ENCODE assay signal across 8 cellular contexts in genomic region chr15:40282144-40282869, GRCh38. TPM values are rescaled to one million over a fixed set of nuclear protein-coding genes. Genes with fewer than 3 reads are reported as not detected.
DNase-seq lines count a peak whose midpoint lies in the region; ATAC-seq and TF ChIP-seq lines count a peak whose summit lies in the region.

No MANE protein-coding gene starts in this region.

- no peaks in the 10 kb centered on the region for H3K36me3 ChIP-seq in fibroblast of lung (ENCODE audit: control insufficient read depth, insufficient read depth, low read length)
- no peaks in the 10 kb centered on the region for H3K36me3 ChIP-seq in neural progenitor cell

- H3K4me3 Mint-ChIP-seq in neural progenitor cell: peak overlapping the region; percentile 78

- H3K27me3 Mint-ChIP-seq in neural progenitor cell (ENCODE audit: insufficient read depth, low read depth): peaks cover 42% of the 10 kb centered on the region

- H2AFZ ChIP-seq in fibroblast of lung (ENCODE audit: low read length): peak overlapping the region; percentile 51
- H2AFZ ChIP-seq in neural progenitor cell (replicated peaks): peak overlapping the region; percentile 83

- H3K27ac Mint-ChIP-seq in neural progenitor cell: no peak overlapping the region

- H3K9me3 ChIP-seq in fibroblast of lung (ENCODE audit: control insufficient read depth, insufficient read depth, low read depth, low read length) (no peaks in the 10 kb centered on the region), neural progenitor cell (ENCODE audit: low read depth) (no peaks in the 10 kb centered on the region)

- peak overlapping the region in 3 of 4 experiments; percentile 15 to 38 (median 37) for H3K4me3 ChIP-seq in fibroblast of lung (replicated peaks in 1 of 4; ENCODE audit: control extremely low read depth in 1 of 4, insufficient read depth in 1 of 4, low read depth in 3 of 4, low read length in 4 of 4)
- H3K4me3 ChIP-seq in neural progenitor cell: peak overlapping the region; percentile 45

- peak in 1 of 2 donors; percentile 8 for TF ChIP-seq CTCF in fibroblast of lung (conservative IDR thresholded peaks at IDR 0.05 in 1 of 2, IDR thresholded peaks at IDR 0.05 in 1 of 2; ENCODE audit: low read depth in 1 of 2, low read length in 2 of 2)
- peak; percentile 40 for TF ChIP-seq CTCF in neural progenitor cell (IDR thresholded peaks at IDR 0.05)

- H4K20me1 ChIP-seq in fibroblast of lung (ENCODE audit: control insufficient read depth, extremely low read depth, insufficient read depth, low read length): no peaks in the 10 kb centered on the region
- H4K20me1 ChIP-seq in neural progenitor cell (ENCODE audit: low read depth): peaks cover 28% of the 10 kb centered on the region

- DNase-seq in stimulated activated naive CD4-positive, alpha-beta T cell (lab: John Stamatoyannopoulos, UW): peak in 5 of 6 experiments; percentile 13 to 70 (median 54)
- no peak for DNase-seq in stimulated activated naive CD4-positive, alpha-beta T cell treated with Interleukin-2 at 50 U/mL for 16 hours (lab: John Stamatoyannopoulos, UW)
- DNase-seq in NCI-H69 (lab: John Stamatoyannopoulos, UW) (peak; percentile 81), fibroblast of lung (ENCODE audit: low read depth in 2 of 2) (peak in 1 of 2 donors; percentile 24), neural progenitor cell (ENCODE audit: low spot score) (peak; percentile 84)
- peak; percentile 80 for DNase-seq in activated CD8-positive, alpha-beta memory T cell treated with anti-CD3 and anti-CD28 coated beads, Interleukin-2, amount 50 U/mL, for 48 hours

- H3K9me3 Mint-ChIP-seq in neural progenitor cell: no peaks in the 10 kb centered on the region

- H3K36me3 Mint-ChIP-seq in neural progenitor cell: no peaks in the 10 kb centered on the region

- H3K9ac ChIP-seq in fibroblast of lung (ENCODE audit: insufficient read depth, low read length) (no peak overlapping the region), neural progenitor cell (no peak overlapping the region)

- peak overlapping the region; percentile 71 for H3K4me2 ChIP-seq in fibroblast of lung (ENCODE audit: extremely low read depth, insufficient read depth, low read length)
- H3K4me2 ChIP-seq in neural progenitor cell: peak overlapping the region; percentile 81

- H3K27ac ChIP-seq in fibroblast of lung (ENCODE audit: insufficient read depth, low read length) (no peak overlapping the region), neural progenitor cell (no peak overlapping the region)

- H3F3A ChIP-seq in neural progenitor cell (ENCODE audit: low read depth): peaks cover 25% of the 10 kb centered on the region

- ATAC-seq in GM19397 (IDR thresholded peaks at IDR 0.05; ENCODE audit: unreplicated experiment): no peak
- ATAC-seq in HG03159 (IDR thresholded peaks at IDR 0.05; ENCODE audit: unreplicated experiment): no peak

- H3K79me2 ChIP-seq in fibroblast of lung (ENCODE audit: control insufficient read depth, insufficient read depth, low read length): no peaks in the 10 kb centered on the region
- H3K79me2 ChIP-seq in neural progenitor cell (ENCODE audit: low read depth): no peaks in the 10 kb centered on the region

- H3K4me1 ChIP-seq in fibroblast of lung (ENCODE audit: control insufficient read depth, extremely low read depth, insufficient read depth, low read length) (peaks cover 2% of the 10 kb centered on the region), neural progenitor cell (peaks cover 34% of the 10 kb centered on the region)

- H3K27me3 ChIP-seq in fibroblast of lung (ENCODE audit: control insufficient read depth, insufficient read depth, low read length) (peaks cover 55% of the 10 kb centered on the region), neural progenitor cell (peaks cover 100% of the 10 kb centered on the region)

- H3K4me1 Mint-ChIP-seq in neural progenitor cell: peaks cover 58% of the 10 kb centered on the region

RNA-seq across cellular contexts. Expression of gene ANKRD63, which starts 0.6 kb away (rescaled TPM):
- not detected in 2 replicates for total RNA-seq in fibroblast of lung
- not detected in 2 replicates for polyA plus RNA-seq in fibroblast of lung
- not detected in 2 replicates for polyA plus RNA-seq in fibroblast of lung (2012)
- not detected in 2 replicates for polyA minus RNA-seq in fibroblast of lung (ENCODE audit: low replicate concordance)
- total RNA-seq in neural progenitor cell (ENCODE audit: low replicate concordance): not detected in 2 replicates

RNA-seq across cellular contexts. Expression of gene PLCB2, which starts 25.4 kb away (rescaled TPM):
- total RNA-seq in fibroblast of lung: under 0.01 TPM in 2 replicates
- 0.33 and 0.40 TPM in 2 replicates for polyA plus RNA-seq in fibroblast of lung
- 0.35 and 0.68 TPM in 2 replicates for polyA plus RNA-seq in fibroblast of lung (2012)
- not detected in 2 replicates for polyA minus RNA-seq in fibroblast of lung (ENCODE audit: low replicate concordance)
- 0.56 and 2.1 TPM in 2 replicates for total RNA-seq in neural progenitor cell (ENCODE audit: low replicate concordance)

RNA-seq across cellular contexts. Expression of gene INAFM2, which starts 41.2 kb away (rescaled TPM):
- 8.9 and 9.2 TPM in 2 replicates for total RNA-seq in fibroblast of lung
- 8.2 and 11.0 TPM in 2 replicates for polyA plus RNA-seq in fibroblast of lung
- 12.0 and 13.1 TPM in 2 replicates for polyA plus RNA-seq in fibroblast of lung (2012)
- polyA minus RNA-seq in fibroblast of lung (ENCODE audit: low replicate concordance): 1.0 and 4.3 TPM in 2 replicates
- total RNA-seq in neural progenitor cell (ENCODE audit: low replicate concordance): 11.5 and 18.2 TPM in 2 replicates

RNA-seq across cellular contexts. Expression of gene PAK6, which starts 43.4 kb away (rescaled TPM):
- total RNA-seq in fibroblast of lung (under 0.01 TPM in 1 of 2 replicates, not detected in the other), neural progenitor cell (ENCODE audit: low replicate concordance) (0.90 TPM in 1 of 2 replicates, not detected in the other)
- polyA plus RNA-seq in fibroblast of lung: 0.03 and 0.05 TPM in 2 replicates
- 0.19 TPM in 1 of 2 replicates, not detected in the other for polyA plus RNA-seq in fibroblast of lung (2012)
- polyA minus RNA-seq in fibroblast of lung (ENCODE audit: low replicate concordance): not detected in 2 replicates

RNA-seq across cellular contexts. Expression of gene CCDC9B, which starts 58.4 kb away (rescaled TPM):
- total RNA-seq in fibroblast of lung (14.4 and 38.0 TPM in 2 replicates), neural progenitor cell (ENCODE audit: low replicate concordance) (0.25 TPM in 1 of 2 replicates, not detected in the other)
- 1.7 and 2.0 TPM in 2 replicates for polyA plus RNA-seq in fibroblast of lung
- 17.5 and 33.4 TPM in 2 replicates for polyA plus RNA-seq in fibroblast of lung (2012)
- polyA minus RNA-seq in fibroblast of lung (ENCODE audit: low replicate concordance): 17.4 and 25.3 TPM in 2 replicates
